ENCODE assay signal across 9 cellular contexts in the genomic region with DNA sequence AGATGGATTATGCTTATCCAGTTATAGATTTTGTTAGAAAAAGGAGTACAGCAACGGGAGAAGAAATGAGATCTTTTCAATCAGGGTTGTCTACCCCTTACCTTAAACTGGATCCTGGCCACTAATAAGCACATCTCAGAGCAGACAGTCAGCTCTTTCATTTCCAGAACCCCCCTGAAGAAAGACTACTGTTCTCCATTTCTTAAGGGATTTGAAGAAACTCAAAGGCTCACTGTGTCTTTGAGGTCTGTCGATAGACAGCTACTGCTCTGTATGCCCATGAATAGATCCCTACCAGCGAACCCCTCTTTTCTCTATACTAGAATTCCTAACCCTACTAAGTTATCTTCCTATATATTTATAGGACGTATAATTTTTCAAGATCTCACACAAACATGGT. TPM values are rescaled to one million over a fixed set of nuclear protein-coding genes. Genes with fewer than 3 reads are reported as not detected.
DNase-seq lines count a peak whose midpoint lies in the region; ATAC-seq, FAIRE-seq and TF ChIP-seq lines count a peak whose summit lies in the region.
"Had no signal": no experiment of that assay in that cellular context is flagged by ENCODE, and none has a peak within 500 bp of the region (broad histone marks: within the 10 kb centered on the region; RNA-seq: fewer than 3 reads in every experiment).

No MANE protein-coding gene starts in this region.

- peak overlapping the region; percentile 77 for H2AFZ ChIP-seq in GM12878 (ENCODE audit: control insufficient read depth, low read depth, low read length)

- SMC1A ChIA-PET in GM12878 (lab: Charles Lee; ENCODE audit: uncharacterized antibody, unreplicated experiment) = interaction anchor here (0.6 to 3.0 kb wide), 17 partner anchors 12 to 173 kb away, joined by 3 to 13 read pairs (median 6); a partner anchor contains a TSS

- no peak for TF ChIP-seq EP300 in GM12878 (IDR thresholded peaks at IDR 0.05; ENCODE audit: borderline replicate concordance in 1 of 2, control insufficient read depth in 1 of 2, low read depth in 2 of 2, low read length in 2 of 2)

- H3K27ac ChIP-seq in heart left ventricle (peak overlapping the region; percentile 87 to 97 (median 95)), GM12878 (ENCODE audit: control insufficient read depth, insufficient read depth) (peak overlapping the region; percentile 81), lung (ENCODE audit: low read depth in 1 of 2, low read length in 1 of 2) (peak overlapping the region; percentile 86 to 93), urinary bladder (ENCODE audit: low read depth) (no peak overlapping the region)

- in situ Hi-C loops in GM12878 (cut with MboI) = no loop called here

- H3K36me3 ChIP-seq in heart left ventricle (peaks cover 0 to 5% (median 0%) of the 10 kb centered on the region in 9 donors), GM12878 (ENCODE audit: control insufficient read depth in 2 of 2, insufficient read depth in 2 of 2, low read length in 1 of 2) (peaks cover 0 to under 1% of the 10 kb centered on the region in 2 experiments; a peak in 1 of 4 replicates), lung (ENCODE audit: control insufficient read depth in 2 of 2, insufficient read depth in 2 of 2, low read length in 2 of 2) (no peaks in the 10 kb centered on the region), urinary bladder (ENCODE audit: insufficient read depth) (no peaks in the 10 kb centered on the region)

- TF ChIP-seq CTCF in heart left ventricle (IDR thresholded peaks at IDR 0.05) = no peak
- TF ChIP-seq CTCF in GM12878 (IDR thresholded peaks at IDR 0.05 in 2 of 3, conservative IDR thresholded peaks at IDR 0.05 in 1 of 3; ENCODE audit: control insufficient read depth in 2 of 3, extremely low read depth in 1 of 3, insufficient read depth in 1 of 3, low read depth in 3 of 3, low read length in 3 of 3) = no peak
- no peak for TF ChIP-seq CTCF in lung (IDR thresholded peaks at IDR 0.05; ENCODE audit: control extremely low read depth, extremely low read depth)

- 7 to 12% (median 10%) methylated on average over 4 of the region's 4 CpGs for WGBS in heart left ventricle, 4 donors
- 25% methylated on average over 4 of the region's 4 CpGs for WGBS in GM12878 (ENCODE audit: insufficient coverage, insufficient replicate concordance, low lambda C conversion rate, missing lambda C conversion rate)
- 11 to 23% methylated on average over 4 of the region's 4 CpGs for WGBS in lung, 2 donors
- 3% methylated on average over 4 of the region's 4 CpGs for WGBS in urinary bladder

- H3K9ac ChIP-seq in GM12878 (ENCODE audit: control insufficient read depth, insufficient read depth, low read length) = peak overlapping the region; percentile 88

- DNase-seq in heart left ventricle = no peak
- no peak for DNase-seq in left ventricle myocardium superior
- DNase-seq in GM12878 (ENCODE audit: low read depth, low spot score) = no peak
- no peak for DNase-seq in lung (ENCODE audit: low spot score)
- DNase-seq in globus pallidus (ENCODE audit: low spot score) = no peak
- DNase-seq in NCI-H524 treated with DMSO at 0.1 percent for 48 hours (lab: John Stamatoyannopoulos, UW) = no peak

- H3K4me1 ChIP-seq in heart left ventricle (peaks cover 0 to 36% (median 17%) of the 10 kb centered on the region in 12 donors), GM12878 (ENCODE audit: control insufficient read depth, insufficient read depth, low read length) (peaks cover 3% of the 10 kb centered on the region), lung (ENCODE audit: control insufficient read depth in 2 of 2, insufficient read depth in 2 of 2, low read length in 2 of 2) (peaks cover 0 to 4% of the 10 kb centered on the region in 2 donors), urinary bladder (ENCODE audit: insufficient read depth) (no peaks in the 10 kb centered on the region)

- H3K9me3 ChIP-seq in heart left ventricle = peaks cover 0 to 6% (median 0%) of the 10 kb centered on the region in 12 donors
- peaks cover 9% of the 10 kb centered on the region; the same call in 2 of the 3 replicates for H3K9me3 ChIP-seq in GM12878 (replicated peaks; ENCODE audit: control insufficient read depth, insufficient read depth, low read length)
- peaks cover 0 to 3% of the 10 kb centered on the region in 2 donors for H3K9me3 ChIP-seq in lung (ENCODE audit: control insufficient read depth in 2 of 2, insufficient read depth in 1 of 2, low read length in 1 of 2)

- TF ChIP-seq POLR2A in heart left ventricle (IDR thresholded peaks at IDR 0.05) (no peak), GM12878 (IDR thresholded peaks at IDR 0.05; ENCODE audit: low read depth, low read length) (no peak)

- peak overlapping the region; percentile 54 to 97 (median 76) for H3K4me3 ChIP-seq in heart left ventricle
- peak overlapping the region; percentile 95 for H3K4me3 ChIP-seq in GM12878
- peak overlapping the region; percentile 63 for H3K4me3 ChIP-seq in lung
- H3K4me3 ChIP-seq in urinary bladder (ENCODE audit: low read depth, low read length) = peak overlapping the region; percentile 81

- RAD21 ChIA-PET in GM12878 (lab: Charles Lee; ENCODE audit: unreplicated experiment) = interaction anchor here (0.7 to 2.6 kb wide), 7 partner anchors 57 to 128 kb away, joined by 3 to 26 read pairs (median 4); a partner anchor contains a TSS

- ATAC-seq in heart left ventricle = no peak
- ATAC-seq in left ventricle myocardium superior = no peak
- no peak for ATAC-seq in GM12878
- ATAC-seq in lung (ENCODE audit: insufficient read depth, low FRiP score) = no peak
- no peak for ATAC-seq in HG03280 (IDR thresholded peaks at IDR 0.05; ENCODE audit: unreplicated experiment)

- no peak for TF ChIP-seq RAD21 in GM12878 (IDR thresholded peaks at IDR 0.05; ENCODE audit: insufficient read depth, low read depth, low read length)

- CTCF ChIA-PET in GM12878 (lab: Yijun Ruan, JAX) = interaction anchor here (1.1 to 3.1 kb wide), 5 partner anchors 57 to 447 kb away, joined by 3 to 11 read pairs (median 5); no protein-coding TSS in a partner anchor

- BruUV-seq in GM12878 (replicated peaks; lab: Mats Ljungman, UMichigan) = no TSS peak

- FAIRE-seq in GM12878 (lab: Jason Lieb, UNC) = no peak
- FAIRE-seq: endometrium had no signal

- no peaks in the 10 kb centered on the region for H3K27me3 ChIP-seq in heart left ventricle
- no peaks in the 10 kb centered on the region for H3K27me3 ChIP-seq in GM12878 (replicated peaks in 1 of 2; ENCODE audit: control insufficient read depth in 2 of 2, insufficient read depth in 2 of 2, low read length in 1 of 2)
- H3K27me3 ChIP-seq in lung (ENCODE audit: control insufficient read depth, insufficient read depth) = no peaks in the 10 kb centered on the region

- intact Hi-C loops in heart left ventricle (cut with DNase I) (loop anchor here (2.0 to 10.0 kb wide), 11 partner anchors 67 to 529 kb away; a partner anchor contains a TSS), left ventricle myocardium superior (cut with micrococcal nuclease) (no loop called here), GM12878 (cut with micrococcal nuclease; ENCODE audit: unreplicated experiment) (loop anchor here (2.0 to 5.0 kb wide), 3 partner anchors 87 to 451 kb away; a partner anchor contains a TSS)

- no peaks in the 10 kb centered on the region for H4K20me1 ChIP-seq in GM12878 (ENCODE audit: control insufficient read depth, insufficient read depth)

- POLR2A ChIA-PET in GM12878 (lab: Charles Lee) = interaction anchor here (0.5 to 2.4 kb wide), 7 partner anchors 70 to 234 kb away, joined by 3 to 14 read pairs (median 4); a partner anchor contains a TSS

- H3K4me2 ChIP-seq in GM12878 (ENCODE audit: control insufficient read depth, insufficient read depth) = peak overlapping the region; percentile 85

- H3K79me2 ChIP-seq in GM12878 (ENCODE audit: control insufficient read depth, insufficient read depth, low read length) = peaks cover 47% of the 10 kb centered on the region

TF ChIP-seq in GM12878, 131 proteins besides CTCF, POLR2A, EP300 and RAD21:
- no peak for TF ChIP-seq JUNB (IDR thresholded peaks at IDR 0.05)
- no peak for TF ChIP-seq PAX5 (IDR thresholded peaks at IDR 0.05; ENCODE audit: borderline replicate concordance, low read depth, low read length)
- no peak for TF ChIP-seq BACH1 (IDR thresholded peaks at IDR 0.05; ENCODE audit: borderline replicate concordance)

RNA-seq across cellular contexts. Expression of a gene that starts 1.0 kb away (rescaled TPM):
- total RNA-seq in heart left ventricle = 10 to 100 TPM in 8 of 9 donors, 1 to 10 TPM in 1; 7.3 to 28.6 (median 16.5) TPM
- polyA plus RNA-seq in heart left ventricle = 10 to 100 TPM in 1 of 2 donors, 1 to 10 TPM in 1; 2.3 to 10.6 TPM
- total RNA-seq in left ventricle myocardium superior = 13.7 TPM
- 16.1 and 18.7 TPM in 2 replicates for total RNA-seq in GM12878 (2013; cell fraction: nucleolus; rRNA removed)
- 19.7 and 22.6 TPM in 2 replicates for total RNA-seq in GM12878 (2014; rRNA removed)
- 17.4 and 22.0 TPM in 2 replicates for total RNA-seq in GM12878 (2014; rRNA removed; fragmentation: Illumina TruSeq; extraction: Trizol)
- total RNA-seq in GM12878 (2021) = 32.9 and 33.1 TPM in 2 replicates
- polyA plus RNA-seq in GM12878 (2011; ENCODE audit: low read depth) = 16.4 TPM
- 28.4 and 47.1 TPM in 2 replicates for polyA plus RNA-seq in GM12878 (2011; rRNA removed)
- polyA plus RNA-seq in GM12878 (2011; cell fraction: cytosol; rRNA removed) = 11.2 and 17.8 TPM in 2 replicates
- polyA plus RNA-seq in GM12878 (2011; cell fraction: nucleus; rRNA removed) = 6.8 and 9.8 TPM in 2 replicates
- 23.3 and 23.4 TPM in 2 replicates for polyA plus RNA-seq in GM12878 (2012)
- polyA plus RNA-seq in GM12878 (2014; fragmentation: Illumina TruSeq; extraction: Trizol) = 28.7 and 45.0 TPM in 2 replicates
- 10 to 100 TPM; 11.1 to 11.3 TPM for polyA plus RNA-seq in GM12878 (2014; fragmentation: Nextera tagmentation; extraction: Ambion mirVana)
- 23.2 and 25.1 TPM in 2 replicates for polyA plus RNA-seq in GM12878 (2014; rRNA removed)
- 10 to 100 TPM; 56.0 to 60.3 TPM for polyA plus RNA-seq in GM12878 (2016; fragmentation: Nextera tagmentation; extraction: Ambion mirVana)
- 16.4 and 20.8 TPM in 2 replicates for polyA minus RNA-seq in GM12878 (2011; rRNA and poly(A)+ RNA removed)
- 18.7 and 22.1 TPM in 2 replicates for polyA minus RNA-seq in GM12878 (2011; cell fraction: cytosol; rRNA and poly(A)+ RNA removed)
- polyA minus RNA-seq in GM12878 (2011; cell fraction: nucleus; rRNA and poly(A)+ RNA removed) = 3.6 and 8.5 TPM in 2 replicates
- total RNA-seq in lung = 10 to 100 TPM; 51.6 to 69.1 TPM
- polyA plus RNA-seq in lung = 10 to 100 TPM; 13.4 to 21.5 TPM
- total RNA-seq in urinary bladder = 75.3 TPM
- 23.7 TPM for polyA plus RNA-seq in urinary bladder
